In genomic region chr4:57119054-57119651, GRCh38 we compare ENCODE assay signal across 9 cellular contexts. TPM values are rescaled to one million over a fixed set of nuclear protein-coding genes. Genes with fewer than 3 reads are reported as not detected.
DNase-seq lines count a peak whose midpoint lies in the region; ATAC-seq and TF ChIP-seq lines count a peak whose summit lies in the region.
"Had no signal": no experiment of that assay in that cellular context is flagged by ENCODE, and none has a peak within 500 bp of the region (broad histone marks: within the 10 kb centered on the region; RNA-seq: fewer than 3 reads in every experiment).

No MANE protein-coding gene starts in this region.

- H3K27me3 ChIP-seq in right lobe of liver: no peaks in the 10 kb centered on the region
- H3K27me3 ChIP-seq in thyroid gland: no peaks in the 10 kb centered on the region
- peaks cover 3% of the 10 kb centered on the region for H3K27me3 ChIP-seq in WERI-Rb-1 (ENCODE audit: insufficient read depth, low read depth, severe bottlenecking)
- no peaks in the 10 kb centered on the region for H3K27me3 ChIP-seq in H9 (ENCODE audit: insufficient read depth, low read length)

- no peak for TF ChIP-seq CTCF in right lobe of liver (IDR thresholded peaks at IDR 0.05)
- TF ChIP-seq CTCF in thyroid gland (IDR thresholded peaks at IDR 0.05): no peak
- no peak for TF ChIP-seq CTCF in WERI-Rb-1 (IDR thresholded peaks at IDR 0.05; ENCODE audit: low read depth, low read length)
- TF ChIP-seq CTCF in H9 (conservative IDR thresholded peaks at IDR 0.05): no peak

- H3K14ac ChIP-seq in H9 (ENCODE audit: insufficient read depth, low read length): no peak overlapping the region

- DNase-seq in NCI-H446 treated with DMSO at 0.1 percent for 48 hours (lab: John Stamatoyannopoulos, UW): peak; percentile 74
- DNase-seq in caudate nucleus (lab: John Stamatoyannopoulos, UW): peak in 9 of 61 donors; percentile 5 to 32 (median 17)
- DNase-seq in right lobe of liver: no peak
- peak; percentile 11 to 21 for DNase-seq in thyroid gland
- DNase-seq in WERI-Rb-1: no peak
- no peak for DNase-seq in NCI-H187 treated with DMSO at 0.1 percent for 48 hours (lab: John Stamatoyannopoulos, UW)
- DNase-seq in DMS53 treated with DMSO at 0.1 percent for 48 hours (lab: John Stamatoyannopoulos, UW; ENCODE audit: unreplicated experiment): no peak
- DNase-seq in H9: no peak
- DNase-seq: MM.1S had no signal

- no peak overlapping the region for H4K8ac ChIP-seq in H9 (replicated peaks; ENCODE audit: insufficient read length, low read depth, low read length)

- no peak overlapping the region for H3T11ph ChIP-seq in H9 (ENCODE audit: low read length)

- H3K36me3 ChIP-seq in right lobe of liver (no peaks in the 10 kb centered on the region), thyroid gland (no peaks in the 10 kb centered on the region), WERI-Rb-1 (no peaks in the 10 kb centered on the region)

- H3K9ac ChIP-seq in H9 (ENCODE audit: extremely low read depth, insufficient read length, low read length): no peak overlapping the region

- H3K27ac Mint-ChIP-seq in H9: 0 out of 7 replicates have a peak overlapping the region, but pooled peaks of 1 of the 3 experiments have one; percentile 15

- H3K4ac ChIP-seq in H9 (ENCODE audit: low read depth, low read length): no peak overlapping the region

- no peak overlapping the region for H2BK120ac ChIP-seq in H9 (ENCODE audit: low read depth, low read length, poor library complexity, severe bottlenecking)

- peak overlapping the region; percentile 65 for H3K27ac ChIP-seq in caudate nucleus (ENCODE audit: low read depth, low read length)
- H3K27ac ChIP-seq in right lobe of liver: peak overlapping the region; percentile 21 to 37 (median 30)
- H3K27ac ChIP-seq in thyroid gland: peak overlapping the region; percentile 31 to 68 (median 58)
- H3K27ac ChIP-seq in WERI-Rb-1: no peak overlapping the region
- no peak overlapping the region for H3K27ac ChIP-seq in H9 (ENCODE audit: insufficient read length, low read depth, low read length)

- H2BK15ac ChIP-seq in H9 (ENCODE audit: low read depth, low read length): no peak overlapping the region

- TF ChIP-seq POLR2A in right lobe of liver (IDR thresholded peaks at IDR 0.05): no peak
- TF ChIP-seq POLR2A in thyroid gland (IDR thresholded peaks at IDR 0.05): peak in 1 of 2 donors; percentile 8

- no peak overlapping the region for H2AK5ac ChIP-seq in H9 (ENCODE audit: insufficient read length, low read length)

- H3K9me3 ChIP-seq in right lobe of liver (no peaks in the 10 kb centered on the region), thyroid gland (no peaks in the 10 kb centered on the region), WERI-Rb-1 (ENCODE audit: severe bottlenecking) (no peaks in the 10 kb centered on the region), H9 (ENCODE audit: control insufficient read depth, low read depth, low read length) (no peaks in the 10 kb centered on the region)

- no peaks in the 10 kb centered on the region for H3K79me2 ChIP-seq in H9 (ENCODE audit: insufficient read depth, low read length)

- peaks cover 0 to 2% of the 10 kb centered on the region in 2 experiments; a peak in 2 of 4 replicates for H3K4me1 Mint-ChIP-seq in H9

- H3K36me3 Mint-ChIP-seq in H9 (ENCODE audit: insufficient read depth in 1 of 3, low read depth in 3 of 3): peaks cover 0 to 4% (median 0%) of the 10 kb centered on the region in 3 experiments; a peak in 1 of 7 replicates

- H3K23ac ChIP-seq in H9 (ENCODE audit: insufficient read length, low read depth, low read length): no peak overlapping the region

- no peak overlapping the region for H4K5ac ChIP-seq in H9 (ENCODE audit: insufficient read length, low read depth, low read length)

- no peak overlapping the region for H3K4me3 ChIP-seq in right lobe of liver
- H3K4me3 ChIP-seq in thyroid gland (replicated peaks in 1 of 3): no peak overlapping the region
- no peak overlapping the region for H3K4me3 ChIP-seq in WERI-Rb-1 (ENCODE audit: low read depth, low read length)

- peaks cover 20% of the 10 kb centered on the region for H3K27me3 Mint-ChIP-seq in H9 (ENCODE audit: low read depth)

- no peak overlapping the region for H2BK12ac ChIP-seq in H9 (ENCODE audit: insufficient read length, low read depth, low read length)

- H2BK5ac ChIP-seq in H9 (ENCODE audit: insufficient read length, low read length): no peak overlapping the region

- intact Hi-C loops in right lobe of liver (cut with DNase I): no loop called here
- intact Hi-C loops in thyroid gland (cut with DNase I): no loop called here

- H3K79me1 ChIP-seq in H9 (ENCODE audit: insufficient read depth, low read depth, low read length, poor library complexity, severe bottlenecking): no peaks in the 10 kb centered on the region

- H3K4me2 ChIP-seq in H9 (ENCODE audit: insufficient read depth, insufficient read length, low read length): no peak overlapping the region

- H4K91ac ChIP-seq in H9 (ENCODE audit: insufficient read length, low read depth, low read length): no peak overlapping the region

- ATAC-seq in right lobe of liver: peak; percentile 80 to 90 (median 85)

- no peak overlapping the region for H2AFZ ChIP-seq in H9 (ENCODE audit: low read length)

- no peaks in the 10 kb centered on the region for H3K23me2 ChIP-seq in H9 (ENCODE audit: insufficient read length, low read depth, low read length, poor library complexity, severe bottlenecking)

- no peaks in the 10 kb centered on the region for H4K20me1 ChIP-seq in H9 (ENCODE audit: control insufficient read depth, insufficient read depth, insufficient read length)

- H3K18ac ChIP-seq in H9 (ENCODE audit: insufficient read length, low read depth, low read length): no peak overlapping the region

- H2BK20ac ChIP-seq in H9 (ENCODE audit: low read depth, low read length, poor library complexity, severe bottlenecking): no peak overlapping the region

- H3K9me3 Mint-ChIP-seq in H9: peaks cover 4 to 8% of the 10 kb centered on the region in 2 experiments; a peak in 4 of 5 replicates

- H3K4me1 ChIP-seq in right lobe of liver: no peaks in the 10 kb centered on the region
- H3K4me1 ChIP-seq in thyroid gland: peaks cover 0 to 14% of the 10 kb centered on the region in 2 donors
- no peaks in the 10 kb centered on the region for H3K4me1 ChIP-seq in H9 (ENCODE audit: insufficient read depth, low read length)

- no peak overlapping the region for H3K4me3 Mint-ChIP-seq in H9

- H3K56ac ChIP-seq in H9 (ENCODE audit: insufficient read length, low read depth, low read length): no peak overlapping the region

- 40% methylated on average over 8 of the region's 8 CpGs for WGBS in right lobe of liver (ENCODE audit: insufficient coverage, low coverage, low lambda C conversion rate, missing lambda C conversion rate)
- 51 to 54% methylated on average over 8 of the region's 8 CpGs for WGBS in thyroid gland, 2 donors
- no CpG with 5 or more reads among the region's 8 CpGs for WGBS in H9 (ENCODE audit: extremely low coverage, insufficient read length, low lambda C conversion rate)

RNA-seq across cellular contexts. Expression of gene IGFBP7, which starts 9.0 kb away (rescaled TPM):
- total RNA-seq in right lobe of liver (100 to 1,000 TPM in 5 of 6 experiments, 10 to 100 TPM in 1; 46.2 to 347 (median 163) TPM), thyroid gland (1,000 to 10,000 TPM in 3 of 4 donors, 100 to 1,000 TPM in 1; 660 to 2,581 (median 1,387) TPM), H9 (2021) (0.37 and 0.42 TPM in 2 replicates)

Comparison
In these comparisons a context has a peak if more than half of its experiments do, and no peak if none do; other contexts are left out.
1. DNase-seq: peak in NCI-H446 treated with DMSO at 0.1 percent for 48 hours (single experiment) and thyroid gland (2 of 2); none in right lobe of liver (0 of 3), WERI-Rb-1 (single experiment), NCI-H187 treated with DMSO at 0.1 percent for 48 hours (single experiment), DMS53 treated with DMSO at 0.1 percent for 48 hours (single experiment) and H9 (single experiment).
2. H3K27ac ChIP-seq: peak in caudate nucleus (single experiment), right lobe of liver (3 of 3) and thyroid gland (3 of 3); none in WERI-Rb-1 (single experiment) and H9 (single experiment).
3. RNA of gene IGFBP7, which starts 9.0 kb away (total RNA-seq): 660 to 2,581 TPM in thyroid gland and 46.2 to 347 TPM in right lobe of liver; 0.37 to 0.42 TPM in H9; every median in the first group is over 10 times any median in the second.